Comparison of ENCODE assay signal across 13 cellular contexts in genomic region chr3:195221015-195221853, GRCh38. TPM values are rescaled to one million over a fixed set of nuclear protein-coding genes. Genes with fewer than 3 reads are reported as not detected.
DNase-seq lines count a peak whose midpoint lies in the region; ATAC-seq and TF ChIP-seq lines count a peak whose summit lies in the region.
"Had no signal": no experiment of that assay in that cellular context is flagged by ENCODE, and none has a peak within 500 bp of the region (broad histone marks: within the 10 kb centered on the region; RNA-seq: fewer than 3 reads in every experiment).

No MANE protein-coding gene starts in this region.

- H2AFZ ChIP-seq in neural progenitor cell (replicated peaks): no peak overlapping the region

- H3K27ac Mint-ChIP-seq in stimulated activated memory B cell treated with anti-CD40 and anti-IgM and Interleukin-4, amounts not matched to agents 10 μg/mL and 1 μg/mL and 100 μg/mL, for 72 hours: no peak overlapping the region
- no peak overlapping the region for H3K27ac Mint-ChIP-seq in neural progenitor cell
- H3K27ac Mint-ChIP-seq: activated T-cell treated with anti-CD3 and anti-CD28 coated beads, Interleukin-2, amount 50 U/mL, for 72 hours had no signal

- H3K27me3 ChIP-seq in esophagus (ENCODE audit: control insufficient read depth in 1 of 2, insufficient read depth in 2 of 2, low read length in 2 of 2) (no peaks in the 10 kb centered on the region), neural progenitor cell (no peaks in the 10 kb centered on the region)

- H3K9ac ChIP-seq in neural progenitor cell: no peak overlapping the region

- no peaks in the 10 kb centered on the region for H3K27me3 Mint-ChIP-seq in stimulated activated memory B cell treated with anti-CD40 and anti-IgM and Interleukin-4, amounts not matched to agents 10 μg/mL and 1 μg/mL and 100 μg/mL, for 72 hours
- no peaks in the 10 kb centered on the region for H3K27me3 Mint-ChIP-seq in neural progenitor cell (ENCODE audit: insufficient read depth, low read depth)

- H3K9me3 Mint-ChIP-seq in stimulated activated memory B cell treated with anti-CD40 and anti-IgM and Interleukin-4, amounts not matched to agents 10 μg/mL and 1 μg/mL and 100 μg/mL, for 72 hours: no peaks in the 10 kb centered on the region
- peaks cover 6% of the 10 kb centered on the region for H3K9me3 Mint-ChIP-seq in neural progenitor cell
- H3K9me3 Mint-ChIP-seq: activated T-cell treated with anti-CD3 and anti-CD28 coated beads, Interleukin-2, amount 50 U/mL, for 72 hours had no signal

- H3K4me3 Mint-ChIP-seq in stimulated activated memory B cell treated with anti-CD40 and anti-IgM and Interleukin-4, amounts not matched to agents 10 μg/mL and 1 μg/mL and 100 μg/mL, for 72 hours: no peak overlapping the region
- no peak overlapping the region for H3K4me3 Mint-ChIP-seq in neural progenitor cell
- H3K4me3 Mint-ChIP-seq: activated T-cell treated with anti-CD3 and anti-CD28 coated beads, Interleukin-2, amount 50 U/mL, for 72 hours had no signal

- H3K36me3 ChIP-seq in esophagus (ENCODE audit: control insufficient read depth in 2 of 2, insufficient read depth in 2 of 2, low read length in 1 of 2) (no peaks in the 10 kb centered on the region), neural progenitor cell (no peaks in the 10 kb centered on the region)

- DNase-seq in Ammon's horn (ENCODE audit: low spot score) (peak; percentile 58), M059J (ENCODE audit: low read depth) (peak; percentile 51), omental fat pad (ENCODE audit: low spot score) (peak; percentile 20), hippocampal formation (lab: John Stamatoyannopoulos, UW) (no peak), neural progenitor cell (ENCODE audit: low spot score) (no peak)
- DNase-seq in activated CD4-positive, alpha-beta T cell treated with anti-CD3 and anti-CD28 coated beads for 1 hour: no peak
- DNase-seq: activated T-cell treated with anti-CD3 and anti-CD28 coated beads, Interleukin-2, amount 50 U/mL, for 72 hours; COR-L47; NCI-H1436; SHP77 treated with DMSO at 0.1 percent for 48 hours; stimulated activated CD4-positive, alpha-beta T cell treated with anti-CD3 and anti-CD28 coated beads, Interleukin-2, amount 100 ng/mL, for 24 hours had no signal

- TF ChIP-seq CTCF in omental fat pad (IDR thresholded peaks at IDR 0.05): no peak
- TF ChIP-seq CTCF in neural progenitor cell (IDR thresholded peaks at IDR 0.05): no peak

- ATAC-seq in omental fat pad (ENCODE audit: low FRiP score): peak; percentile 60
- ATAC-seq in stimulated activated memory B cell treated with anti-CD40 and anti-IgM and Interleukin-4, amounts not matched to agents 10 μg/mL and 1 μg/mL and 100 μg/mL, for 72 hours: no peak
- ATAC-seq: activated T-cell treated with anti-CD3 and anti-CD28 coated beads, Interleukin-2, amount 50 U/mL, for 72 hours had no signal

- peaks cover 16% of the 10 kb centered on the region for H3K36me3 Mint-ChIP-seq in stimulated activated memory B cell treated with anti-CD40 and anti-IgM and Interleukin-4, amounts not matched to agents 10 μg/mL and 1 μg/mL and 100 μg/mL, for 72 hours
- peaks cover 20% of the 10 kb centered on the region for H3K36me3 Mint-ChIP-seq in neural progenitor cell

- H4K20me1 ChIP-seq in neural progenitor cell (ENCODE audit: low read depth): no peaks in the 10 kb centered on the region

- H3K79me2 ChIP-seq in neural progenitor cell (ENCODE audit: low read depth): peaks cover 6% of the 10 kb centered on the region

- no peaks in the 10 kb centered on the region for H3K9me3 ChIP-seq in esophagus (ENCODE audit: control insufficient read depth in 2 of 2, insufficient read depth in 1 of 2, low read depth in 1 of 2, low read length in 1 of 2)
- H3K9me3 ChIP-seq in neural progenitor cell (ENCODE audit: low read depth): no peaks in the 10 kb centered on the region

- no peaks in the 10 kb centered on the region for H3F3A ChIP-seq in neural progenitor cell (ENCODE audit: low read depth)

- H3K4me1 ChIP-seq in esophagus (ENCODE audit: control insufficient read depth in 2 of 2, insufficient read depth in 2 of 2, low read length in 1 of 2) (peaks cover 3 to 9% of the 10 kb centered on the region in 2 donors), neural progenitor cell (no peaks in the 10 kb centered on the region)

- no peak overlapping the region for H3K4me2 ChIP-seq in neural progenitor cell

- H3K27ac ChIP-seq in esophagus (ENCODE audit: low read depth in 2 of 2, low read length in 1 of 2): peak overlapping the region; percentile 7 to 70
- H3K27ac ChIP-seq in neural progenitor cell: no peak overlapping the region

- H3K4me3 ChIP-seq in esophagus (ENCODE audit: low read depth in 1 of 2, low read length in 2 of 2) (no peak overlapping the region), neural progenitor cell (no peak overlapping the region)

- WGBS in esophagus, 2 donors: 77 to 80% methylated on average over 9 of the region's 9 CpGs

- no peaks in the 10 kb centered on the region for H3K4me1 Mint-ChIP-seq in stimulated activated memory B cell treated with anti-CD40 and anti-IgM and Interleukin-4, amounts not matched to agents 10 μg/mL and 1 μg/mL and 100 μg/mL, for 72 hours
- peaks cover 4% of the 10 kb centered on the region for H3K4me1 Mint-ChIP-seq in neural progenitor cell

RNA-seq across cellular contexts. Expression of gene XXYLT1, which starts 49.7 kb away (rescaled TPM):
- total RNA-seq in M059J (2014; rRNA removed; shearing (Covaris generic)): 33.5 and 53.8 TPM in 2 replicates
- 10 to 100 TPM; 10.2 to 10.4 TPM for polyA plus RNA-seq in esophagus
- 10 to 100 TPM in 1 of 4 donors, 1 to 10 TPM in 3; 6.0 to 16.1 (median 9.6) TPM for total RNA-seq in omental fat pad
- total RNA-seq in neural progenitor cell (ENCODE audit: low replicate concordance): 16.4 and 39.0 TPM in 2 replicates

Comparison
In these comparisons a context has a peak if more than half of its experiments do, and no peak if none do; other contexts are left out.
1. DNase-seq: peak in Ammon's horn (single experiment), M059J (single experiment) and omental fat pad (single experiment); none in hippocampal formation (0 of 2), neural progenitor cell (single experiment) and activated CD4-positive, alpha-beta T cell treated with anti-CD3 and anti-CD28 coated beads for 1 hour (single experiment).